Comparison of ENCODE assay signal across 8 cellular contexts in the genomic region with DNA sequence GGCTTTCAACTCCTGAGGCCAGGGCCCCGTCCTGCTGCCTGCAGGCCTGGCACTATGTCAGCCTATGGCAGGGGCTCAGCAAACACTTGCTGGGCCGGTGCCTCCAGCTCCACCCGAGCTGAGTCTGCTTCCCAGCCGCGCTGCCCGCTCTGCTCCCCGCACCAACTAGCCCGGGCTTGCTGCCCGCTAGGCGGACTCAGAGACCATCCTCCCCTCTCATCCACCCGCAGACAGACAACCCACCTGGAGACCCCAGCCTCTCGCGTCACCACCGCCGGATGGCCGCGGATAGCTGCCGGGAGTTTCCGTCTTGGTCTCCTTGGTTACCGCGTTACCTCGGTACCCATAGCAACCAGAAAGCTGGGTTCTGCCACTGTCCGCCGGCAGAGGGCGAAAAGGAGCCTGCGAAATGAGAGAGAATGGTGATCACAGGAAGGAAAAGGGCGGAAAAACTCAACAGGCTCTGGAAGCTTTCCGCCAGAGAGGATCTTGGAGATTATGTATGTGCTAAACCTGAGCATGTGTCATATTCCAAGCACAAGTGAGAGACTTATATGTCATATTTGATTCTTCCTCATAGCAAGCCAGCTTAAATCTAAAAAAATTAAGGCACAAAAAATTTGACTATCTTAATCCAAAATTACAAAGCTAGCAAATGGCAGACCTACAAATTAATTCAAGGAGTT. TPM values are rescaled to one million over a fixed set of nuclear protein-coding genes. Genes with fewer than 3 reads are reported as not detected.
DNase-seq lines count a peak whose midpoint lies in the region; ATAC-seq and TF ChIP-seq lines count a peak whose summit lies in the region.

Gene ZBBX (minus strand): TSS at position 294 of the 686 bp plus-strand sequence. CDS start 7,396 bp downstream, outside the sequence.

- no peaks in the 10 kb centered on the region for H3K4me1 ChIP-seq in ACC112 (ENCODE audit: control insufficient read depth, insufficient read depth, low read length, unreplicated experiment)

- H3K27ac Mint-ChIP-seq in WTC11, result 0 out of 2 replicates have a peak within 1 kb of the TSS, but pooled peaks have one; percentile 78

- no peak within 1 kb of the TSS for H3K27ac ChIP-seq in ACC112 (ENCODE audit: low read depth, low read length)
- H3K27ac ChIP-seq in caudate nucleus (ENCODE audit: low read depth, low read length), result no peak within 1 kb of the TSS

- peaks cover 20% of the 10 kb centered on the region; the same call in 1 of the 2 replicates for H3K27me3 ChIP-seq in ACC112 (ENCODE audit: insufficient read depth, low read length)

- ATAC-seq in GM18873 (IDR thresholded peaks at IDR 0.05; ENCODE audit: low FRiP score, unreplicated experiment) (peak; percentile 99), HG03159 (IDR thresholded peaks at IDR 0.05; ENCODE audit: unreplicated experiment) (peak; percentile 100), WTC11 (peak; percentile 99)

- H3K4me1 Mint-ChIP-seq in WTC11, result peaks cover 10% of the 10 kb centered on the region

- H3K36me3 ChIP-seq in ACC112 (ENCODE audit: insufficient read depth, low read length), result no peaks in the 10 kb centered on the region

- POLR2A ChIA-PET in WTC11 (lab: Charles Lee), result interaction anchor here (0.9 to 1.6 kb wide), 2 partner anchors 355 to 361 kb away, joined by 4 to 7 read pairs; partner anchors contain the start of gene SERPINI1

- CTCF ChIA-PET in WTC11 (lab: Charles Lee), result interaction anchor here (0.6 to 3.0 kb wide), 66 partner anchors 8 to 660 kb away, joined by 3 to 38 read pairs (median 4); partner anchors contain the start of genes PDCD10, SERPINI1 and WDR49

- no peaks in the 10 kb centered on the region for H3K79me2 ChIP-seq in ACC112 (ENCODE audit: control insufficient read depth, insufficient read depth, low read length, unreplicated experiment)

- no peaks in the 10 kb centered on the region for H3K36me3 Mint-ChIP-seq in WTC11

- peak within 1 kb of the TSS; percentile 83 for H3K4me3 Mint-ChIP-seq in WTC11

- DNase-seq in NCI-H2227 (lab: John Stamatoyannopoulos, UW; ENCODE audit: unreplicated experiment) (peak; percentile 94), WTC11 (ENCODE audit: low spot score) (peak; percentile 95), caudate nucleus (lab: John Stamatoyannopoulos, UW) (peak; percentile 11 to 97 (median 80)), islet precursor cell (peak; percentile 98)
- DNase-seq in stimulated activated CD4-positive, alpha-beta T cell treated with anti-CD3 and anti-CD28 coated beads, Interleukin-15, amount 100 ng/mL, for 1 hour (ENCODE audit: low read depth in 1 of 2, low spot score in 1 of 2), result peak; percentile 53 to 74

- peak within 1 kb of the TSS; percentile 78 for H3K4me3 ChIP-seq in ACC112 (ENCODE audit: low read depth, low read length)

- peak within 1 kb of the TSS; percentile 91 for H2AFZ ChIP-seq in ACC112 (ENCODE audit: low read length, unreplicated experiment)

- no peaks in the 10 kb centered on the region for H3K27me3 Mint-ChIP-seq in WTC11 (ENCODE audit: low read depth)

- peak; percentile 75 for TF ChIP-seq CTCF in WTC11 (IDR thresholded peaks at IDR 0.05)

- no peaks in the 10 kb centered on the region for H3K9me3 Mint-ChIP-seq in WTC11

TF ChIP-seq in WTC11, 78 proteins besides CTCF, POLR2A, EP300 and RAD21:
- TF ChIP-seq NFE2L1 (CRISPR knock-in tag; IDR thresholded peaks at IDR 0.05) (no peak), NFATC4 (CRISPR knock-in tag; IDR thresholded peaks at IDR 0.05) (no peak), CBFB (CRISPR knock-in tag; IDR thresholded peaks at IDR 0.05; ENCODE audit: low read depth) (0 out of 2 replicates have a peak, but pooled peaks have one; percentile 47), SOX15 (CRISPR knock-in tag; IDR thresholded peaks at IDR 0.05) (no peak), ARID4B (CRISPR knock-in tag; IDR thresholded peaks at IDR 0.05; ENCODE audit: borderline replicate concordance) (peak; percentile 33; the same call in 1 of the 2 replicates), SP1 (CRISPR knock-in tag; conservative IDR thresholded peaks at IDR 0.05) (peak; percentile 41; the same call in 1 of the 2 replicates), FOXP4 (CRISPR knock-in tag; IDR thresholded peaks at IDR 0.05) (peak; percentile 49; the same call in 1 of the 2 replicates), ETV6 (CRISPR knock-in tag; IDR thresholded peaks at IDR 0.05) (peak; percentile 83; the same call in 1 of the 2 replicates), ZNF396 (CRISPR knock-in tag; IDR thresholded peaks at IDR 0.05; ENCODE audit: borderline replicate concordance) (0 out of 2 replicates have a peak, but pooled peaks have one; percentile 18), HMGXB4 (CRISPR knock-in tag; IDR thresholded peaks at IDR 0.05) (0 out of 2 replicates have a peak, but pooled peaks have one; percentile 1), ZBTB21 (CRISPR knock-in tag; IDR thresholded peaks at IDR 0.05; ENCODE audit: borderline replicate concordance) (peak; percentile 72; the same call in 1 of the 2 replicates), TP53 (CRISPR knock-in tag; IDR thresholded peaks at IDR 0.05) (peak; percentile 73; the same call in 1 of the 2 replicates), FOXP1 (CRISPR knock-in tag; IDR thresholded peaks at IDR 0.05; ENCODE audit: borderline replicate concordance) (peak; percentile 43; the same call in 1 of the 2 replicates), TEAD1 (CRISPR knock-in tag; IDR thresholded peaks at IDR 0.05) (peak; percentile 35; the same call in 1 of the 2 replicates)
- TF ChIP-seq, protein P1, sequence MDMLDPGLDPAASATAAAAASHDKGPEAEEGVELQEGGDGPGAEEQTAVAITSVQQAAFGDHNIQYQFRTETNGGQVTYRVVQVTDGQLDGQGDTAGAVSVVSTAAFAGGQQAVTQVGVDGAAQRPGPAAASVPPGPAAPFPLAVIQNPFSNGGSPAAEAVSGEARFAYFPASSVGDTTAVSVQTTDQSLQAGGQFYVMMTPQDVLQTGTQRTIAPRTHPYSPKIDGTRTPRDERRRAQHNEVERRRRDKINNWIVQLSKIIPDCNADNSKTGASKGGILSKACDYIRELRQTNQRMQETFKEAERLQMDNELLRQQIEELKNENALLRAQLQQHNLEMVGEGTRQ (CRISPR knock-in tag; IDR thresholded peaks at IDR 0.05), result peak; percentile 18; the same call in 1 of the 2 replicates

RNA-seq across cellular contexts. Expression of gene ZBBX, which starts in this region (rescaled TPM):
- 1.1 to 1.9 TPM (median 1.4 TPM) in 3 replicates for total RNA-seq in WTC11 (2021)
